In the genomic region with DNA sequence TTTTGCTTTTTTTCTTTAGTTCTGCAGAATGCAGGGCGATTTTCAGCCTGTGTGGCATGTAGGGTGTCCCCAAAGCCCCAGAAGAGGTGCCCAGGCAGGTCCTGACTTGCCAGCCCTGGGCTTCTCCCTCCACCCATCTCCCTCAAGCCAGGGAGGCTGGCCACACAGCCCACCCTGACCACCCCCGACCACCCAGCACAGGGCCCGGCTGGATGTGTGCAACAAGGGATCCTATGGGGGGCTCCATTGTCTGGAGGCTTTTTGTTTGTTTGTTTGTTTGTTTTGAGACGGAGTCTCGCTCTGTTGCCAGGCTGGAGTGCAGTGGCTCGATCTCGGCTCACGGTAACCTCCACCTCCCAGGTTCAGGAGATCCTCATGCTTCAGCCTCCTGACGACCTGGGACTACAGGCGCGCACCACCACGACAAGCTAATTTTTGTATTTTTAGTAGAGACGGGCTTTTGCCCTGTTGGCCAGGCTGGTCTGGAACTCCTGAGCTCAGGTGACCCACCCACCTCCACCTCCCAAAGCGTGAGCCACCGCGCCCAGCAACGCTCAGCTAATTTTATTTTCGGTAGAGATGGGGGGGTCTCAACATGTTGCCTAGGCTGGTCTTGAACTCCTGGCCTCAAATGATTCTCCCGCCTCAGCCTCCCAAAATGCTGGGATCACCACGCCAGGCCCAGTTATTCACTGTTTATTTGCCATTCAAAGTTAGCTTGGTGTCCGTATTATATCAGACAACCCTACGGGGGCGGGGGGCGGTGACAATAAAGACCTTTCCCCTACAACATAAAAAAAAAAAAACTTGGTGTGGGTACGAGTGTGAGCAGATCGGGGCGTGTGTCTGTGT, we compare ENCODE assay signal across 11 cellular contexts. TPM values are rescaled to one million over a fixed set of nuclear protein-coding genes. Genes with fewer than 3 reads are reported as not detected.
A peak's percentile ranks its signal among the peaks of the same experiment; 100 is the strongest.
DNase-seq lines count a peak whose midpoint lies in the region; TF ChIP-seq lines count a peak whose summit lies in the region.
"Had no signal": no experiment of that assay in that cellular context is flagged by ENCODE, and none has a peak within 500 bp of the region (broad histone marks: within the 10 kb centered on the region; RNA-seq: fewer than 3 reads in every experiment).

No MANE protein-coding gene starts in this region.

- H3K4me3 ChIP-seq in AG04450 (ENCODE audit: low read depth, low read length) (no peak overlapping the region), PC-9 (peak overlapping the region; percentile 44; the same call in 1 of the 2 replicates), ectodermal cell (ENCODE audit: insufficient read depth, low read depth, low read length) (no peak overlapping the region), neutrophil (ENCODE audit: low read depth in 1 of 2, low read length in 1 of 2) (no peak overlapping the region)

- H3K9me3 ChIP-seq in AG04450 (ENCODE audit: control insufficient read depth, insufficient read depth, low read length) = peaks cover 4% of the 10 kb centered on the region; the same call in 1 of the 2 replicates
- H3K9me3 ChIP-seq in PC-9 (ENCODE audit: insufficient read depth, low read depth) = no peaks in the 10 kb centered on the region
- H3K9me3 ChIP-seq in ectodermal cell (ENCODE audit: control insufficient read depth, low read length) = no peaks in the 10 kb centered on the region
- H3K9me3 ChIP-seq in neutrophil = no peaks in the 10 kb centered on the region

- POLR2A ChIA-PET in AG04450 (lab: Yijun Ruan, JAX) (interaction anchor here (0.6 kb wide), 1 partner anchor 67 kb away, joined by 3 read pairs; no protein-coding TSS in a partner anchor), PC-9 (lab: Charles Lee; ENCODE audit: unreplicated experiment) (interaction anchor here (0.7 kb wide), 1 partner anchor 30 kb away, joined by 3 read pairs; no protein-coding TSS in a partner anchor)

- H3K4me1 ChIP-seq in PC-9 (replicated peaks; ENCODE audit: insufficient read depth) (peaks cover 37% of the 10 kb centered on the region), ectodermal cell (ENCODE audit: control insufficient read depth, insufficient read depth, low read length) (peaks cover 42% of the 10 kb centered on the region), neutrophil (ENCODE audit: control insufficient read depth in 1 of 2, insufficient read depth in 1 of 2, low read depth in 1 of 2, low read length in 1 of 2) (peaks cover 54 to 59% of the 10 kb centered on the region in 2 experiments)

- peak overlapping the region; percentile 80 for H3K4me2 ChIP-seq in PC-9

- H3K9me2 ChIP-seq in PC-9 (ENCODE audit: insufficient read depth) = no peaks in the 10 kb centered on the region

- H3K79me2 ChIP-seq in PC-9 (ENCODE audit: low read depth) = 0 out of 2 replicates have a peak, but pooled peaks cover 6% of the 10 kb centered on the region

- WGBS in ectodermal cell, 2 experiments = 89 to 92% methylated on average over 27 of the region's 27 CpGs

- intact Hi-C loops in PC-9 (cut with micrococcal nuclease; ENCODE audit: unreplicated experiment) = no loop called here

- H3K27ac ChIP-seq in AG04450 (ENCODE audit: low read depth, low read length) (peak overlapping the region; percentile 96), PC-9 (peak overlapping the region; percentile 100), ectodermal cell (ENCODE audit: insufficient read depth, low read depth, low read length, poor library complexity, severe bottlenecking) (peak overlapping the region; percentile 26), neutrophil (peak overlapping the region; percentile 98)

- BruUV-seq in PC-9 (replicated peaks; lab: Mats Ljungman, UMichigan) = no TSS peak

- H3K36me3 ChIP-seq in PC-9 (ENCODE audit: low read depth) (no peaks in the 10 kb centered on the region), ectodermal cell (ENCODE audit: control insufficient read depth, insufficient read depth, low read length) (no peaks in the 10 kb centered on the region), neutrophil (no peaks in the 10 kb centered on the region)

- TF ChIP-seq CTCF in AG04450 (IDR thresholded peaks at IDR 0.05; ENCODE audit: low read depth, low read length) (no peak), PC-9 (conservative IDR thresholded peaks at IDR 0.05) (no peak), neutrophil (IDR thresholded peaks at IDR 0.05) (no peak)

- no peak overlapping the region for H2AFZ ChIP-seq in PC-9

- CTCF ChIA-PET in AG04450 (lab: Charles Lee) (interaction anchor here (0.6 to 0.9 kb wide), 2 partner anchors 10 to 11 kb away, joined by 3 to 4 read pairs; no protein-coding TSS in a partner anchor), PC-9 (lab: Charles Lee) (no interaction called here)

- no peak for DNase-seq in AG04450 (ENCODE audit: low read depth, low spot score)
- DNase-seq in PC-9 = no peak
- no peak for DNase-seq in amniotic stem cell (lab: John Stamatoyannopoulos, UW)
- DNase-seq in epidermal melanocyte (ENCODE audit: insufficient read length, low spot score) = no peak
- no peak for DNase-seq in kidney tubule cell (ENCODE audit: low spot score)
- DNase-seq in OCI-M1 (lab: John Stamatoyannopoulos, UW) = no peak
- DNase-seq: DND-41; NCI-H1092; stimulated activated CD4-positive, alpha-beta T cell treated with anti-CD3 and anti-CD28 coated beads, Interleukin-2, amount 100 ng/mL, for 48 hours had no signal

- H3K27me3 ChIP-seq in AG04450 (ENCODE audit: control insufficient read depth, insufficient read depth, low read length) = no peaks in the 10 kb centered on the region
- H3K27me3 ChIP-seq in PC-9 (ENCODE audit: insufficient read depth, low read depth) = no peaks in the 10 kb centered on the region
- no peaks in the 10 kb centered on the region for H3K27me3 ChIP-seq in ectodermal cell (ENCODE audit: control insufficient read depth, insufficient read depth, low read length, poor library complexity, severe bottlenecking)
- H3K27me3 ChIP-seq in neutrophil = no peaks in the 10 kb centered on the region

- H3F3A ChIP-seq in PC-9 (ENCODE audit: insufficient read depth, low read depth) = peaks cover 17% of the 10 kb centered on the region; the same call in 1 of the 2 replicates

- no peaks in the 10 kb centered on the region for H4K20me1 ChIP-seq in PC-9 (ENCODE audit: insufficient read depth)

RNA-seq across cellular contexts. Expression of a gene that starts 7.8 kb away (rescaled TPM):
- 31.1 and 35.4 TPM in 2 replicates for polyA plus RNA-seq in AG04450 (2011; rRNA removed)
- 41.6 and 56.5 TPM in 2 replicates for polyA minus RNA-seq in AG04450 (2011; rRNA and poly(A)+ RNA removed)
- 132 and 166 TPM in 2 replicates for total RNA-seq in PC-9 (2021)
- polyA plus RNA-seq in ectodermal cell (2013, experiment 1 of 4) = 140 TPM
- polyA plus RNA-seq in ectodermal cell (2013, experiment 2 of 4) = 134 TPM
- 108 TPM for polyA plus RNA-seq in ectodermal cell (2013, experiment 3 of 4)
- 109 TPM for polyA plus RNA-seq in ectodermal cell (2013, experiment 4 of 4)

RNA-seq across cellular contexts. Expression of a gene that starts 37.3 kb away (rescaled TPM):
- polyA plus RNA-seq in AG04450 (2011; rRNA removed) = 20.5 and 25.3 TPM in 2 replicates
- 37.7 and 52.0 TPM in 2 replicates for polyA minus RNA-seq in AG04450 (2011; rRNA and poly(A)+ RNA removed)
- total RNA-seq in PC-9 (2021) = 22.8 and 28.9 TPM in 2 replicates
- polyA plus RNA-seq in ectodermal cell (2013, experiment 1 of 4) = 21.5 TPM
- 23.6 TPM for polyA plus RNA-seq in ectodermal cell (2013, experiment 2 of 4)
- polyA plus RNA-seq in ectodermal cell (2013, experiment 3 of 4) = 12.7 TPM
- polyA plus RNA-seq in ectodermal cell (2013, experiment 4 of 4) = 14.2 TPM

RNA-seq across cellular contexts. Expression of a gene that starts 37.9 kb away (rescaled TPM):
- polyA plus RNA-seq in AG04450 (2011; rRNA removed) = 0.56 and 0.84 TPM in 2 replicates
- 0.39 TPM in 1 of 2 replicates, not detected in the other for polyA minus RNA-seq in AG04450 (2011; rRNA and poly(A)+ RNA removed)
- total RNA-seq in PC-9 (2021) = 1.5 and 2.4 TPM in 2 replicates
- polyA plus RNA-seq in ectodermal cell (2013, experiment 1 of 4) = 3.4 TPM
- 3.9 TPM for polyA plus RNA-seq in ectodermal cell (2013, experiment 2 of 4)
- 2.7 TPM for polyA plus RNA-seq in ectodermal cell (2013, experiment 3 of 4)
- 3.1 TPM for polyA plus RNA-seq in ectodermal cell (2013, experiment 4 of 4)

RNA-seq across cellular contexts. Expression of a gene that starts 43.3 kb away (rescaled TPM):
- 25.5 and 46.5 TPM in 2 replicates for polyA plus RNA-seq in AG04450 (2011; rRNA removed)
- polyA minus RNA-seq in AG04450 (2011; rRNA and poly(A)+ RNA removed) = 40.2 and 52.4 TPM in 2 replicates
- 79.2 and 81.0 TPM in 2 replicates for total RNA-seq in PC-9 (2021)
- 146 TPM for polyA plus RNA-seq in ectodermal cell (2013, experiment 1 of 4)
- polyA plus RNA-seq in ectodermal cell (2013, experiment 2 of 4) = 144 TPM
- polyA plus RNA-seq in ectodermal cell (2013, experiment 3 of 4) = 130 TPM
- polyA plus RNA-seq in ectodermal cell (2013, experiment 4 of 4) = 138 TPM

Comparison
In these comparisons a context has a peak if more than half of its experiments do, and no peak if none do; other contexts are left out.
1. H3K27ac ChIP-seq: peak in every context shown above with its lines; median percentile 100 in PC-9; 98 in neutrophil; 96 in AG04450; 26 in ectodermal cell.